ENCODE assay signal across 10 cellular contexts in genomic region chr1:6261615-6261995, GRCh38. TPM values are rescaled to one million over a fixed set of nuclear protein-coding genes. Genes with fewer than 3 reads are reported as not detected.
A peak's percentile ranks its signal among the peaks of the same experiment; 100 is the strongest.
DNase-seq lines count a peak whose midpoint lies in the region; ATAC-seq and TF ChIP-seq lines count a peak whose summit lies in the region.
"Had no signal": no experiment of that assay in that cellular context is flagged by ENCODE, and none has a peak within 500 bp of the region (broad histone marks: within the 10 kb centered on the region; RNA-seq: fewer than 3 reads in every experiment).

No MANE protein-coding gene starts in this region.

- H3K27ac Mint-ChIP-seq in brain = peak overlapping the region; percentile 76 to 95 (median 80)

- H3K36me3 ChIP-seq in HUES64 (ENCODE audit: insufficient read depth, low read length) = peaks cover 5% of the 10 kb centered on the region; the same call in 1 of the 2 replicates
- peaks cover 0 to 6% of the 10 kb centered on the region in 2 experiments for H3K36me3 ChIP-seq in mesenchymal stem cell (ENCODE audit: control insufficient read depth in 1 of 2, insufficient read depth in 2 of 2, low read depth in 1 of 2, low read length in 2 of 2)

- no peak overlapping the region for H3K14ac ChIP-seq in mesenchymal stem cell (ENCODE audit: low read length in 2 of 2)

- ATAC-seq in HG03354 (IDR thresholded peaks at IDR 0.05; ENCODE audit: poor library complexity, severe bottlenecking, unreplicated experiment) = no peak

- H3K9ac ChIP-seq in HUES64 (ENCODE audit: low read depth, low read length) (no peak overlapping the region), mesenchymal stem cell (ENCODE audit: low read length) (peak overlapping the region; percentile 41)

- POLR2A ChIA-PET in AG04450 (lab: Yijun Ruan, JAX) = interaction anchor here (1.4 kb wide), 1 partner anchor 13 kb away, joined by 4 read pairs; no protein-coding TSS in a partner anchor

- H3K27me3 ChIP-seq in AG04450 (ENCODE audit: control insufficient read depth, insufficient read depth, low read length) (no peaks in the 10 kb centered on the region), HUES64 (ENCODE audit: insufficient read depth, low read length) (peaks cover 34% of the 10 kb centered on the region), mesenchymal stem cell (ENCODE audit: control insufficient read depth in 1 of 2, insufficient read depth in 1 of 2, low read length in 2 of 2) (peaks cover 5 to 9% of the 10 kb centered on the region in 2 experiments)

- DNase-seq in AG04450 (ENCODE audit: low read depth, low spot score) = no peak
- no peak for DNase-seq in mesenchymal stem cell
- no peak for DNase-seq in NCI-H446 treated with DMSO at 0.1 percent for 48 hours (lab: John Stamatoyannopoulos, UW)
- DNase-seq in A172 (ENCODE audit: low spot score) = no peak
- DNase-seq in dermis blood vessel endothelial cell = no peak
- DNase-seq: KG1 had no signal

- no peak overlapping the region for H2AFZ ChIP-seq in mesenchymal stem cell (ENCODE audit: low read depth, low read length)

- H3K4ac ChIP-seq in mesenchymal stem cell (ENCODE audit: low read depth in 1 of 2, low read length in 2 of 2) = no peak overlapping the region

- no peak overlapping the region for H3K18ac ChIP-seq in mesenchymal stem cell (ENCODE audit: low read depth in 1 of 2, low read length in 2 of 2)

- H4K91ac ChIP-seq in mesenchymal stem cell (ENCODE audit: low read length) = no peak overlapping the region

- no peak overlapping the region for H2BK12ac ChIP-seq in mesenchymal stem cell (ENCODE audit: low read length in 2 of 2)

- H3K4me2 ChIP-seq in mesenchymal stem cell (ENCODE audit: low read length, poor library complexity, severe bottlenecking) = peak overlapping the region; percentile 90

- H2AK5ac ChIP-seq in mesenchymal stem cell (ENCODE audit: low read length, severe bottlenecking) = no peak overlapping the region

- H3K36me3 Mint-ChIP-seq in brain = no peaks in the 10 kb centered on the region

- H3K9me3 Mint-ChIP-seq in brain = peaks cover 0 to 4% (median 0%) of the 10 kb centered on the region in 5 experiments

- CTCF ChIA-PET in AG04450 (lab: Charles Lee) = interaction anchor here (1.0 kb wide), 1 partner anchor 15 kb away, joined by 3 read pairs; no protein-coding TSS in a partner anchor

- H3K9me3 ChIP-seq in AG04450 (ENCODE audit: control insufficient read depth, insufficient read depth, low read length) (no peaks in the 10 kb centered on the region; the same call in 1 of the 2 replicates), HUES64 (ENCODE audit: insufficient read depth, low read depth, low read length) (no peaks in the 10 kb centered on the region), mesenchymal stem cell (ENCODE audit: control insufficient read depth, low read length) (no peaks in the 10 kb centered on the region)

- no peak overlapping the region for H2BK15ac ChIP-seq in mesenchymal stem cell (ENCODE audit: low read depth, poor library complexity, severe bottlenecking)

- 13% methylated on average over 15 of the region's 15 CpGs for WGBS in HUES64
- 20% methylated on average over 15 of the region's 15 CpGs for WGBS in mesenchymal stem cell

- H2BK120ac ChIP-seq in mesenchymal stem cell (ENCODE audit: low read depth, low read length) = no peak overlapping the region

- H3K4me3 Mint-ChIP-seq in brain = peak overlapping the region; percentile 77 to 82 (median 79)

- no peak overlapping the region for H4K8ac ChIP-seq in mesenchymal stem cell (ENCODE audit: low read length)

- H3K79me1 ChIP-seq in mesenchymal stem cell (replicated peaks; ENCODE audit: low read length, poor library complexity, severe bottlenecking) = no peaks in the 10 kb centered on the region

- no peak overlapping the region for H3K23ac ChIP-seq in mesenchymal stem cell (ENCODE audit: low read length in 2 of 2)

- H2BK5ac ChIP-seq in mesenchymal stem cell (ENCODE audit: low read depth, low read length, poor library complexity, severe bottlenecking) = no peak overlapping the region

- peaks cover 3% of the 10 kb centered on the region for H3K27me3 Mint-ChIP-seq in brain

- H3K4me3 ChIP-seq in AG04450 (ENCODE audit: low read depth, low read length) (peak overlapping the region; percentile 49), HUES64 (ENCODE audit: low read length) (peak overlapping the region; percentile 67), mesenchymal stem cell (ENCODE audit: insufficient read depth in 1 of 2, low read depth in 1 of 2, low read length in 2 of 2) (peak overlapping the region in 1 of 2 experiments; percentile 63)

- peaks cover 59% of the 10 kb centered on the region for H3K4me1 Mint-ChIP-seq in brain

- H3K4me1 ChIP-seq in HUES64 (ENCODE audit: insufficient read depth, low read length) = no peaks in the 10 kb centered on the region
- peaks cover 31% of the 10 kb centered on the region for H3K4me1 ChIP-seq in mesenchymal stem cell (ENCODE audit: control insufficient read depth, insufficient read depth, low read depth, low read length)

- no peak overlapping the region for H3K27ac ChIP-seq in AG04450 (ENCODE audit: low read depth, low read length)
- no peak overlapping the region for H3K27ac ChIP-seq in HUES64 (ENCODE audit: low read depth, low read length)
- H3K27ac ChIP-seq in mesenchymal stem cell (ENCODE audit: low read length, poor library complexity, severe bottlenecking) = no peak overlapping the region

- no peak for TF ChIP-seq CTCF in AG04450 (IDR thresholded peaks at IDR 0.05; ENCODE audit: low read depth, low read length)
- no peak for TF ChIP-seq CTCF in brain (conservative IDR thresholded peaks at IDR 0.05)

RNA-seq across cellular contexts. Expression of gene GPR153, which starts 0.7 kb away (rescaled TPM):
- polyA plus RNA-seq in AG04450 (2011; rRNA removed) (4.7 and 6.1 TPM in 2 replicates), brain (ENCODE audit: insufficient read depth, low read depth, low replicate concordance) (4.4 TPM)
- polyA minus RNA-seq in AG04450 (2011; rRNA and poly(A)+ RNA removed) = 5.3 and 7.0 TPM in 2 replicates
- 7.9 TPM for polyA plus RNA-seq in HUES64 (2013, experiment 1 of 2)
- polyA plus RNA-seq in HUES64 (2013, experiment 2 of 2) = 14.0 TPM
- polyA plus RNA-seq in mesenchymal stem cell (2013, experiment 1 of 2) = 4.9 TPM
- 5.1 TPM for polyA plus RNA-seq in mesenchymal stem cell (2013, experiment 2 of 2)
- 4.1 and 5.0 TPM in 2 replicates for total RNA-seq in A172 (2014; rRNA removed; shearing (Covaris generic))
- total RNA-seq in dermis blood vessel endothelial cell = 2.2 and 2.8 TPM in 2 replicates

RNA-seq across cellular contexts. Expression of gene HES3, which starts 17.6 kb away (rescaled TPM):
- polyA plus RNA-seq in AG04450 (2011; rRNA removed) = not detected in 2 replicates
- polyA minus RNA-seq in AG04450 (2011; rRNA and poly(A)+ RNA removed) = not detected in 2 replicates
- 40.9 TPM for polyA plus RNA-seq in HUES64 (2013, experiment 1 of 2)
- 47.5 TPM for polyA plus RNA-seq in HUES64 (2013, experiment 2 of 2)
- not detected for polyA plus RNA-seq in brain (ENCODE audit: insufficient read depth, low read depth, low replicate concordance)
- not detected for polyA plus RNA-seq in mesenchymal stem cell (2013, experiment 1 of 2)
- polyA plus RNA-seq in mesenchymal stem cell (2013, experiment 2 of 2) = not detected
- total RNA-seq in A172 (2014; rRNA removed; shearing (Covaris generic)) = not detected in 2 replicates
- not detected in 2 replicates for total RNA-seq in dermis blood vessel endothelial cell
- total RNA-seq: pulmonary artery endothelial cell had no signal

RNA-seq across cellular contexts. Expression of gene ICMT, which starts 25.8 kb away (rescaled TPM):
- 59.3 and 65.3 TPM in 2 replicates for polyA plus RNA-seq in AG04450 (2011; rRNA removed)
- 54.5 and 58.4 TPM in 2 replicates for polyA minus RNA-seq in AG04450 (2011; rRNA and poly(A)+ RNA removed)
- polyA plus RNA-seq in HUES64 (2013, experiment 1 of 2) = 95.1 TPM
- polyA plus RNA-seq in HUES64 (2013, experiment 2 of 2) = 86.5 TPM
- polyA plus RNA-seq in brain (ENCODE audit: insufficient read depth, low read depth, low replicate concordance) = 68.0 TPM
- polyA plus RNA-seq in mesenchymal stem cell (2013, experiment 1 of 2) = 52.7 TPM
- polyA plus RNA-seq in mesenchymal stem cell (2013, experiment 2 of 2) = 52.5 TPM
- total RNA-seq in A172 (2014; rRNA removed; shearing (Covaris generic)) = 62.7 and 66.4 TPM in 2 replicates
- total RNA-seq in dermis blood vessel endothelial cell = 81.7 and 121 TPM in 2 replicates

RNA-seq across cellular contexts. Expression of gene RNF207, which starts 55.7 kb away (rescaled TPM):
- polyA plus RNA-seq in AG04450 (2011; rRNA removed) (7.2 and 8.7 TPM in 2 replicates), brain (ENCODE audit: insufficient read depth, low read depth, low replicate concordance) (0.41 TPM)
- polyA minus RNA-seq in AG04450 (2011; rRNA and poly(A)+ RNA removed) = 8.1 and 10.9 TPM in 2 replicates
- 0.80 TPM for polyA plus RNA-seq in HUES64 (2013, experiment 1 of 2)
- polyA plus RNA-seq in HUES64 (2013, experiment 2 of 2) = 2.5 TPM
- 3.3 TPM for polyA plus RNA-seq in mesenchymal stem cell (2013, experiment 1 of 2)
- polyA plus RNA-seq in mesenchymal stem cell (2013, experiment 2 of 2) = 3.0 TPM
- 4.0 and 6.3 TPM in 2 replicates for total RNA-seq in A172 (2014; rRNA removed; shearing (Covaris generic))
- 3.4 and 37.6 TPM in 2 replicates for total RNA-seq in dermis blood vessel endothelial cell
